Comparison of ENCODE assay signal across 19 cellular contexts in the genomic region with DNA sequence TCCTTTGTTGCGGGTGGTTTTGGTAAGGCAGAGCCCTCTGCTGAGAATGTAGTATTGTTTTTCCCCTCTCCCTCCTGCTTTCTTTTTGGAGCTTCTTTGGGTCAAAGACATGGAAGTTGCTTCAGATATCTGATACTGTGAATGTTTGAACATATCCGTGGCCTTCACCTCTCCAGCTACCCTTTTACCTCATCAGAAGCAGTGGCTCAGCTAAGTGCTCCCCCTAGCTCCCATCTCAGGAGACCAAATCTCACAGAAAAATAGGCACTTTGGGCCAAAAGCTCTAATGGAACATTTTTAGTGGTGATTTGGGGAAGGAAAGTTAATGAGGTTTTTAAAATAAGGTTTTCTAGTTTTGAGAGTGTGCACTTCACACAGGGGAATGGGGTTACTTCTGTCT. TPM values are rescaled to one million over a fixed set of nuclear protein-coding genes. Genes with fewer than 3 reads are reported as not detected.
DNase-seq lines count a peak whose midpoint lies in the region; ATAC-seq and TF ChIP-seq lines count a peak whose summit lies in the region.
"Had no signal": no experiment of that assay in that cellular context is flagged by ENCODE, and none has a peak within 500 bp of the region (broad histone marks: within the 10 kb centered on the region; RNA-seq: fewer than 3 reads in every experiment).

No MANE protein-coding gene starts in this region.

- POLR2A ChIA-PET in A673 (lab: Charles Lee; ENCODE audit: low non-redundant PET), result no interaction called here

- H3K9me3 ChIP-seq in A673 (ENCODE audit: low read depth, low read length, poor library complexity, severe bottlenecking), result no peaks in the 10 kb centered on the region
- H3K9me3 ChIP-seq: BLaER1, body of pancreas, gastroesophageal sphincter, MG63, stomach had no signal

- BruUV-seq in A673 (replicated peaks; lab: Mats Ljungman, UMichigan), result no TSS peak

- H3K4me1 Mint-ChIP-seq in activated T-helper 2 cell treated with anti-CD3 and anti-CD28 coated beads, Interferon-gamma antibody, Interleukin-2, Interleukin-4, amounts not matched to agents 10 μg/mL and 5 μg/mL and 100 μg/mL, durations not matched to agents 14 hours and 24 hours and 36 hours (ENCODE audit: low read depth), result no peaks in the 10 kb centered on the region

- H3K27me3 ChIP-seq in A673 (replicated peaks; ENCODE audit: insufficient read depth, low read depth, low read length, poor library complexity) (no peaks in the 10 kb centered on the region), kidney epithelial cell (ENCODE audit: control insufficient read depth, insufficient read depth, low read length) (peaks cover 5% of the 10 kb centered on the region)
- H3K27me3 ChIP-seq: MG63 had no signal

- DNase-seq in A673 (ENCODE audit: low spot score) (no peak), GM10266 (ENCODE audit: extremely low spot score) (no peak), astrocyte of the cerebellum (ENCODE audit: low read depth) (no peak), kidney epithelial cell (ENCODE audit: low read depth) (no peak), cortex of kidney (lab: John Stamatoyannopoulos, UW) (no peak), HK-2 (ENCODE audit: unreplicated experiment) (no peak)
- no peak for DNase-seq in activated T-helper 2 cell treated with anti-CD3 and anti-CD28 coated beads, Interferon-gamma antibody, Interleukin-2, Interleukin-4, amounts not matched to agents 10 μg/mL and 5 μg/mL and 100 μg/mL, durations not matched to agents 14 hours and 24 hours and 36 hours (ENCODE audit: low spot score)
- DNase-seq: activated CD4-positive, alpha-beta T cell treated with anti-CD3 and anti-CD28 coated beads, Interleukin-2, amount 50 U/mL, for 48 hours; body of pancreas; effector CD4-positive, alpha-beta T cell; MG63; midbrain; NCI-H2029 treated with DMSO at 0.1 percent for 48 hours; small intestine; stomach; T1000 had no signal

- TF ChIP-seq CTCF in A673 (conservative IDR thresholded peaks at IDR 0.05; ENCODE audit: low read depth, low read length) (peak; percentile 18; the same call in 1 of the 2 replicates), GM10266 (IDR thresholded peaks at IDR 0.05; ENCODE audit: control insufficient read depth, insufficient read depth, low read depth, missing control alignments) (peak; percentile 15), astrocyte of the cerebellum (IDR thresholded peaks at IDR 0.05; ENCODE audit: low read depth, low read length, missing control alignments) (peak; percentile 38), kidney epithelial cell (IDR thresholded peaks at IDR 0.05; ENCODE audit: insufficient read depth, low read length, poor library complexity, severe bottlenecking) (peak; percentile 32)

- in situ Hi-C loops in astrocyte of the cerebellum (cut with HindIII; ENCODE audit: low sequenced_read_pairs), result no loop called here

- H3K27ac Mint-ChIP-seq in activated T-helper 2 cell treated with anti-CD3 and anti-CD28 coated beads, Interferon-gamma antibody, Interleukin-2, Interleukin-4, amounts not matched to agents 10 μg/mL and 5 μg/mL and 100 μg/mL, durations not matched to agents 14 hours and 24 hours and 36 hours, result no peak overlapping the region

- ATAC-seq in GM21717 (IDR thresholded peaks at IDR 0.05; ENCODE audit: unreplicated experiment), result no peak
- ATAC-seq: body of pancreas, gastroesophageal sphincter had no signal

- H3K27ac ChIP-seq in A673 (ENCODE audit: low read depth, low read length, poor library complexity, severe bottlenecking), result no peak overlapping the region
- H3K27ac ChIP-seq: BLaER1, body of pancreas, stomach had no signal

- H3K36me3 ChIP-seq in A673 (ENCODE audit: insufficient read depth, low read length, poor library complexity, severe bottlenecking), result peaks cover 64% of the 10 kb centered on the region
- H3K36me3 ChIP-seq in kidney epithelial cell (ENCODE audit: control insufficient read depth, insufficient read depth, low read length), result no peaks in the 10 kb centered on the region

- H3K4me3 Mint-ChIP-seq in activated T-helper 2 cell treated with anti-CD3 and anti-CD28 coated beads, Interferon-gamma antibody, Interleukin-2, Interleukin-4, amounts not matched to agents 10 μg/mL and 5 μg/mL and 100 μg/mL, durations not matched to agents 14 hours and 24 hours and 36 hours (ENCODE audit: low read depth), result no peak overlapping the region

- no peak overlapping the region for H3K4me3 ChIP-seq in A673 (ENCODE audit: low read depth, low read length, poor library complexity, severe bottlenecking)
- H3K4me3 ChIP-seq in astrocyte of the cerebellum (ENCODE audit: low read depth, low read length), result no peak overlapping the region
- no peak overlapping the region for H3K4me3 ChIP-seq in kidney epithelial cell (ENCODE audit: low read depth, low read length)
- H3K4me3 ChIP-seq: BLaER1, body of pancreas, gastroesophageal sphincter, MG63, stomach had no signal

- peaks cover 8% of the 10 kb centered on the region for H3K4me1 ChIP-seq in A673 (ENCODE audit: insufficient read depth, low read length, poor library complexity, severe bottlenecking)

- H3K36me3 Mint-ChIP-seq in activated T-helper 2 cell treated with anti-CD3 and anti-CD28 coated beads, Interferon-gamma antibody, Interleukin-2, Interleukin-4, amounts not matched to agents 10 μg/mL and 5 μg/mL and 100 μg/mL, durations not matched to agents 14 hours and 24 hours and 36 hours (ENCODE audit: low read depth), result peaks cover 44% of the 10 kb centered on the region

- intact Hi-C loops in A673 (cut with micrococcal nuclease; ENCODE audit: unreplicated experiment), result no loop called here
- intact Hi-C loops in activated T-helper 2 cell treated with anti-CD3 and anti-CD28 coated beads, Interferon-gamma antibody, Interleukin-2, Interleukin-4, amounts not matched to agents 10 μg/mL and 5 μg/mL and 100 μg/mL, durations not matched to agents 14 hours and 24 hours and 36 hours (cut with micrococcal nuclease), result no loop called here

- CTCF ChIA-PET in A673 (lab: Charles Lee), result interaction anchor here (0.9 kb wide), 1 partner anchor 236 kb away, joined by 3 read pairs; no protein-coding TSS in a partner anchor

- no peaks in the 10 kb centered on the region for H3K9me3 Mint-ChIP-seq in activated T-helper 2 cell treated with anti-CD3 and anti-CD28 coated beads, Interferon-gamma antibody, Interleukin-2, Interleukin-4, amounts not matched to agents 10 μg/mL and 5 μg/mL and 100 μg/mL, durations not matched to agents 14 hours and 24 hours and 36 hours

- peaks cover 7% of the 10 kb centered on the region for H3K27me3 Mint-ChIP-seq in activated T-helper 2 cell treated with anti-CD3 and anti-CD28 coated beads, Interferon-gamma antibody, Interleukin-2, Interleukin-4, amounts not matched to agents 10 μg/mL and 5 μg/mL and 100 μg/mL, durations not matched to agents 14 hours and 24 hours and 36 hours (ENCODE audit: low read depth)

RNA-seq across cellular contexts. Expression of gene TMEM200B, which starts 6.3 kb away (rescaled TPM):
- total RNA-seq in A673 (2021) (1.1 and 1.3 TPM in 2 replicates), kidney epithelial cell (2.1 and 2.9 TPM in 2 replicates)
- 0.44 and 0.46 TPM in 2 replicates for total RNA-seq in activated T-helper 2 cell treated with anti-CD3 and anti-CD28 coated beads, Interferon-gamma antibody, Interleukin-2, Interleukin-4, amounts not matched to agents 10 μg/mL and 5 μg/mL and 100 μg/mL, durations not matched to agents 14 hours and 24 hours and 36 hours
